Comparison of ENCODE assay signal across 12 cellular contexts in genomic region chr5:142618125-142618524, GRCh38.
DNase-seq lines count a peak whose midpoint lies in the region; ATAC-seq and TF ChIP-seq lines count a peak whose summit lies in the region.
"Had no signal": no experiment of that assay in that cellular context is flagged by ENCODE, and none has a peak within 500 bp of the region (broad histone marks: within the 10 kb centered on the region; RNA-seq: fewer than 3 reads in every experiment).

No MANE protein-coding gene starts in this region.

- TF ChIP-seq POLR2A in GM18505 (IDR thresholded peaks at IDR 0.05; ENCODE audit: borderline replicate concordance, extremely low read depth, insufficient read depth, insufficient read length) = no peak
- TF ChIP-seq POLR2A in erythroblast (IDR thresholded peaks at IDR 0.05; ENCODE audit: low read length) = no peak

- H3K4me3 ChIP-seq in AG10803 (ENCODE audit: low read length) = no peak overlapping the region
- no peak overlapping the region for H3K4me3 ChIP-seq in HFF-Myc (replicated peaks; ENCODE audit: low read depth, low read length)

- peak; percentile 64 for ATAC-seq in activated CD8-positive, alpha-beta T cell treated with anti-CD3 and anti-CD28 coated beads for 36 hours
- ATAC-seq in GM18505 (IDR thresholded peaks at IDR 0.05; ENCODE audit: unreplicated experiment) (no peak), GM18858 (IDR thresholded peaks at IDR 0.05; ENCODE audit: unreplicated experiment) (no peak)
- ATAC-seq: T-cell had no signal

- H3K27ac Mint-ChIP-seq in activated CD8-positive, alpha-beta T cell treated with anti-CD3 and anti-CD28 coated beads for 36 hours = no peak overlapping the region
- H3K27ac Mint-ChIP-seq: activated T-helper 2 cell treated with anti-CD3 and anti-CD28 coated beads, Interferon-gamma antibody, Interleukin-2, Interleukin-4, amounts not matched to agents 10 μg/mL and 5 μg/mL and 100 μg/mL, durations not matched to agents 14 hours and 24 hours and 36 hours; T-cell had no signal

- CTCF ChIA-PET in activated CD8-positive, alpha-beta T cell treated with anti-CD3 and anti-CD28 coated beads for 36 hours (lab: Charles Lee) = interaction anchor here (0.5 to 1.7 kb wide), 4 partner anchors 36 to 95 kb away, joined by 3 to 7 read pairs (median 4); no protein-coding TSS in a partner anchor

- no peak for TF ChIP-seq CTCF in AG10803 (conservative IDR thresholded peaks at IDR 0.05; ENCODE audit: low read length)
- TF ChIP-seq CTCF in HFF-Myc (IDR thresholded peaks at IDR 0.05; ENCODE audit: low read depth, low read length, missing control alignments) = no peak
- no peak for TF ChIP-seq CTCF in activated CD8-positive, alpha-beta T cell treated with anti-CD3 and anti-CD28 coated beads for 36 hours (IDR thresholded peaks at IDR 0.05)

- intact Hi-C loops in activated CD8-positive, alpha-beta T cell treated with anti-CD3 and anti-CD28 coated beads for 36 hours (cut with micrococcal nuclease) = no loop called here

- H3K27me3 Mint-ChIP-seq in activated CD8-positive, alpha-beta T cell treated with anti-CD3 and anti-CD28 coated beads for 36 hours = peaks cover 4% of the 10 kb centered on the region

- no peaks in the 10 kb centered on the region for H3K36me3 Mint-ChIP-seq in activated CD8-positive, alpha-beta T cell treated with anti-CD3 and anti-CD28 coated beads for 36 hours (ENCODE audit: low read depth)
- H3K36me3 Mint-ChIP-seq: T-cell had no signal

- peaks cover 13% of the 10 kb centered on the region for H3K4me1 Mint-ChIP-seq in activated CD8-positive, alpha-beta T cell treated with anti-CD3 and anti-CD28 coated beads for 36 hours (ENCODE audit: low read depth)
- H3K4me1 Mint-ChIP-seq: T-cell had no signal

- no peak overlapping the region for H3K4me3 Mint-ChIP-seq in activated CD8-positive, alpha-beta T cell treated with anti-CD3 and anti-CD28 coated beads for 36 hours
- H3K4me3 Mint-ChIP-seq: T-cell had no signal

- DNase-seq in AG10803 (ENCODE audit: low read depth) = peak; percentile 79
- DNase-seq in HFF-Myc (ENCODE audit: extremely low read depth, low read depth) = peak; percentile 78
- peak; percentile 57 for DNase-seq in activated CD8-positive, alpha-beta T cell treated with anti-CD3 and anti-CD28 coated beads for 36 hours
- DNase-seq in islet precursor cell = peak; percentile 83
- DNase-seq in erythroblast (lab: John Stamatoyannopoulos, UW) = no peak
- no peak for DNase-seq in NCI-H82 (lab: John Stamatoyannopoulos, UW)
- DNase-seq: mesendoderm; stimulated activated naive CD4-positive, alpha-beta T cell treated with Interleukin-2 at 50 U/mL for 16 hours; T-cell had no signal

- POLR2A ChIA-PET in activated CD8-positive, alpha-beta T cell treated with anti-CD3 and anti-CD28 coated beads for 36 hours (lab: Charles Lee) = interaction anchor here (0.7 kb wide), 1 partner anchor 123 kb away, joined by 3 read pairs; no protein-coding TSS in a partner anchor

- no peaks in the 10 kb centered on the region for H3K9me3 Mint-ChIP-seq in activated CD8-positive, alpha-beta T cell treated with anti-CD3 and anti-CD28 coated beads for 36 hours
- H3K9me3 Mint-ChIP-seq: activated T-helper 2 cell treated with anti-CD3 and anti-CD28 coated beads, Interferon-gamma antibody, Interleukin-2, Interleukin-4, amounts not matched to agents 10 μg/mL and 5 μg/mL and 100 μg/mL, durations not matched to agents 14 hours and 24 hours and 36 hours; T-cell had no signal

Comparison
In these comparisons a context has a peak if more than half of its experiments do, and no peak if none do; other contexts are left out.
1. DNase-seq: peak in AG10803 (single experiment), HFF-Myc (single experiment), activated CD8-positive, alpha-beta T cell treated with anti-CD3 and anti-CD28 coated beads for 36 hours (single experiment) and islet precursor cell (single experiment); none in erythroblast (0 of 2) and NCI-H82 (single experiment).